Comparison of ENCODE assay signal across 8 cellular contexts in genomic region chr3:33074217-33075067, GRCh38. TPM values are rescaled to one million over a fixed set of nuclear protein-coding genes. Genes with fewer than 3 reads are reported as not detected.
DNase-seq lines count a peak whose midpoint lies in the region; ATAC-seq, FAIRE-seq and TF ChIP-seq lines count a peak whose summit lies in the region.

No MANE protein-coding gene starts in this region.

- H3K9me3 ChIP-seq in endothelial cell of umbilical vein (replicated peaks; ENCODE audit: control insufficient read depth, insufficient read depth, low read length), result no peaks in the 10 kb centered on the region

- H2AFZ ChIP-seq in endothelial cell of umbilical vein (ENCODE audit: low read depth, low read length), result no peak overlapping the region

- H3K9ac ChIP-seq in endothelial cell of umbilical vein (replicated peaks; ENCODE audit: extremely low read depth, insufficient read depth, low read length), result no peak overlapping the region

- H3K9me1 ChIP-seq in endothelial cell of umbilical vein (replicated peaks; ENCODE audit: control insufficient read depth, extremely low read depth, insufficient read depth, low read length), result no peaks in the 10 kb centered on the region

- CTCF ChIA-PET in endothelial cell of umbilical vein (lab: Charles Lee), result interaction anchor here (0.6 to 3.8 kb wide), 22 partner anchors 9 to 713 kb away, joined by 3 to 91 read pairs (median 3); partner anchors contain the start of gene CCR4

- BruUV-seq in endothelial cell of umbilical vein (replicated peaks; lab: Mats Ljungman, UMichigan), result no TSS peak

- H3K36me3 ChIP-seq in endothelial cell of umbilical vein (ENCODE audit: control insufficient read depth in 2 of 2, extremely low read depth in 1 of 2, insufficient read depth in 2 of 2, low read length in 2 of 2), result no peaks in the 10 kb centered on the region

- no peak overlapping the region for H3K4me3 ChIP-seq in endothelial cell of umbilical vein (replicated peaks in 1 of 3; ENCODE audit: insufficient read depth in 1 of 3, low read depth in 1 of 3, low read length in 3 of 3)

- intact Hi-C loops in endothelial cell of umbilical vein (cut with micrococcal nuclease), result loop anchor here (1.0 kb wide), 2 partner anchors 40 to 127 kb away; partner anchors contain the start of gene CRTAP

- FAIRE-seq in endothelial cell of umbilical vein (lab: Jason Lieb, UNC), result peak; percentile 81

- ATAC-seq in HG02852 (IDR thresholded peaks at IDR 0.05; ENCODE audit: unreplicated experiment), result peak; percentile 59
- peak; percentile 85 for ATAC-seq in stimulated activated naive CD8-positive, alpha-beta T cell treated with anti-CD3 and anti-CD28 coated beads, Interleukin-15, Interleukin-2, amounts not matched to agents 100 U/mL and 50 U/mL, for 24 hours
- no peak for ATAC-seq in HG03521 (IDR thresholded peaks at IDR 0.05; ENCODE audit: unreplicated experiment)

- H3K79me2 ChIP-seq in endothelial cell of umbilical vein (ENCODE audit: control insufficient read depth, insufficient read depth, low read length), result no peaks in the 10 kb centered on the region

- dilution Hi-C loops in endothelial cell of umbilical vein (cut with MboI; ENCODE audit: extremely low pct_ligation_motif_present, low sequenced_read_pairs), result no loop called here

- POLR2A ChIA-PET in endothelial cell of umbilical vein (lab: Charles Lee), result no interaction called here

- TF ChIP-seq POLR2A in endothelial cell of umbilical vein (IDR thresholded peaks at IDR 0.05; ENCODE audit: low read depth, low read length), result no peak

- peak; percentile 93 for TF ChIP-seq CTCF in endothelial cell of umbilical vein (IDR thresholded peaks at IDR 0.05; ENCODE audit: extremely low read depth in 1 of 2, insufficient read depth in 1 of 2, low read depth in 1 of 2, low read length in 2 of 2)

- no peaks in the 10 kb centered on the region for H4K20me1 ChIP-seq in endothelial cell of umbilical vein (replicated peaks; ENCODE audit: control insufficient read depth, extremely low read depth, insufficient read depth, low read length)

- DNase-seq in GDM1 (lab: John Stamatoyannopoulos, UW) (peak; percentile 54), NOMO-1 treated with dmso at 0.1 percent for 144 hours (lab: John Stamatoyannopoulos, UW; ENCODE audit: unreplicated experiment) (peak; percentile 29), endothelial cell of umbilical vein (ENCODE audit: low read depth, low spot score) (peak; percentile 72), mucosa of gallbladder (ENCODE audit: low spot score) (peak; percentile 61)
- peak; percentile 70 for DNase-seq in activated CD8-positive, alpha-beta memory T cell treated with anti-CD3 and anti-CD28 coated beads, Interleukin-2, amount 50 U/mL, for 4 hours
- peak; percentile 77 for DNase-seq in stimulated activated naive CD8-positive, alpha-beta T cell treated with anti-CD3 and anti-CD28 coated beads, Interleukin-15, Interleukin-2, amounts not matched to agents 100 U/mL and 50 U/mL, for 24 hours

- no peaks in the 10 kb centered on the region for H3K4me1 ChIP-seq in endothelial cell of umbilical vein (ENCODE audit: control insufficient read depth, extremely low read depth, insufficient read depth, low read length)

- no peak overlapping the region for H3K27ac ChIP-seq in endothelial cell of umbilical vein (ENCODE audit: insufficient read depth, low read depth, low read length)

- no peak overlapping the region for H3K4me2 ChIP-seq in endothelial cell of umbilical vein (ENCODE audit: insufficient read depth, low read length)

- no peaks in the 10 kb centered on the region for H3K27me3 ChIP-seq in endothelial cell of umbilical vein (ENCODE audit: control insufficient read depth in 2 of 2, insufficient read depth in 2 of 2, low read length in 2 of 2)

TF ChIP-seq in endothelial cell of umbilical vein, 7 proteins besides CTCF, POLR2A, EP300 and RAD21:
- TF ChIP-seq POLR2AphosphoS5 (IDR thresholded peaks at IDR 0.05; ENCODE audit: insufficient read depth, low read depth, low read length), result no peak
- TF ChIP-seq GATA2 (IDR thresholded peaks at IDR 0.05; ENCODE audit: insufficient read depth, insufficient read length, low read depth, low read length), result no peak
- no peak for TF ChIP-seq JUN (IDR thresholded peaks at IDR 0.05; ENCODE audit: borderline replicate concordance, insufficient read depth, insufficient read length, low read depth)
- no peak for TF ChIP-seq MAX (IDR thresholded peaks at IDR 0.05; ENCODE audit: insufficient read depth, insufficient read length)
- no peak for TF ChIP-seq EZH2 (IDR thresholded peaks at IDR 0.05; ENCODE audit: borderline replicate concordance, low read depth, low read length, severe bottlenecking)
- no peak for TF ChIP-seq FOS (IDR thresholded peaks at IDR 0.05; ENCODE audit: borderline replicate concordance, insufficient read depth, low read length)
- TF ChIP-seq MYC (IDR thresholded peaks at IDR 0.05; ENCODE audit: low read depth, low read length), result no peak

RNA-seq across cellular contexts. Expression of gene GLB1, which starts 22.5 kb away (rescaled TPM):
- total RNA-seq in endothelial cell of umbilical vein, result 79.8 and 82.2 TPM in 2 replicates
- polyA plus RNA-seq in endothelial cell of umbilical vein, result 118 TPM in 2 replicates
- polyA plus RNA-seq in endothelial cell of umbilical vein (2011; cell fraction: cytosol; rRNA removed), result 82.2 and 84.8 TPM in 2 replicates
- polyA plus RNA-seq in endothelial cell of umbilical vein (2011; cell fraction: nucleus; rRNA removed), result 62.2 and 68.8 TPM in 2 replicates
- 67.3 and 71.4 TPM in 2 replicates for polyA plus RNA-seq in endothelial cell of umbilical vein (2012)
- 95.5 and 111 TPM in 2 replicates for polyA minus RNA-seq in endothelial cell of umbilical vein
- polyA minus RNA-seq in endothelial cell of umbilical vein (2011; cell fraction: cytosol; rRNA and poly(A)+ RNA removed), result 28.2 TPM
- 41.2 and 42.5 TPM in 2 replicates for polyA minus RNA-seq in endothelial cell of umbilical vein (2011; cell fraction: nucleus; rRNA and poly(A)+ RNA removed)
- 105 TPM for total RNA-seq in mucosa of gallbladder

RNA-seq across cellular contexts. Expression of gene TMPPE, which starts 22.5 kb away (rescaled TPM):
- total RNA-seq in endothelial cell of umbilical vein (10.4 and 10.6 TPM in 2 replicates), mucosa of gallbladder (16.0 TPM)
- 3.4 and 4.1 TPM in 2 replicates for polyA plus RNA-seq in endothelial cell of umbilical vein
- 2.7 and 2.8 TPM in 2 replicates for polyA plus RNA-seq in endothelial cell of umbilical vein (2011; cell fraction: cytosol; rRNA removed)
- 5.0 and 5.2 TPM in 2 replicates for polyA plus RNA-seq in endothelial cell of umbilical vein (2011; cell fraction: nucleus; rRNA removed)
- polyA plus RNA-seq in endothelial cell of umbilical vein (2012), result 1.1 and 1.2 TPM in 2 replicates
- polyA minus RNA-seq in endothelial cell of umbilical vein, result 23.2 and 24.9 TPM in 2 replicates
- polyA minus RNA-seq in endothelial cell of umbilical vein (2011; cell fraction: cytosol; rRNA and poly(A)+ RNA removed), result 7.0 TPM
- 13.7 and 16.7 TPM in 2 replicates for polyA minus RNA-seq in endothelial cell of umbilical vein (2011; cell fraction: nucleus; rRNA and poly(A)+ RNA removed)

RNA-seq across cellular contexts. Expression of gene CRTAP, which starts 39.4 kb away (rescaled TPM):
- 198 and 204 TPM in 2 replicates for total RNA-seq in endothelial cell of umbilical vein
- polyA plus RNA-seq in endothelial cell of umbilical vein, result 213 and 219 TPM in 2 replicates
- polyA plus RNA-seq in endothelial cell of umbilical vein (2011; cell fraction: cytosol; rRNA removed), result 189 and 197 TPM in 2 replicates
- 61.7 and 64.3 TPM in 2 replicates for polyA plus RNA-seq in endothelial cell of umbilical vein (2011; cell fraction: nucleus; rRNA removed)
- 172 and 178 TPM in 2 replicates for polyA plus RNA-seq in endothelial cell of umbilical vein (2012)
- polyA minus RNA-seq in endothelial cell of umbilical vein, result 112 and 137 TPM in 2 replicates
- 130 TPM for polyA minus RNA-seq in endothelial cell of umbilical vein (2011; cell fraction: cytosol; rRNA and poly(A)+ RNA removed)
- polyA minus RNA-seq in endothelial cell of umbilical vein (2011; cell fraction: nucleus; rRNA and poly(A)+ RNA removed), result 28.2 and 34.2 TPM in 2 replicates
- total RNA-seq in mucosa of gallbladder, result 211 TPM
